Comparison of ENCODE assay signal across 15 cellular contexts in the genomic region with DNA sequence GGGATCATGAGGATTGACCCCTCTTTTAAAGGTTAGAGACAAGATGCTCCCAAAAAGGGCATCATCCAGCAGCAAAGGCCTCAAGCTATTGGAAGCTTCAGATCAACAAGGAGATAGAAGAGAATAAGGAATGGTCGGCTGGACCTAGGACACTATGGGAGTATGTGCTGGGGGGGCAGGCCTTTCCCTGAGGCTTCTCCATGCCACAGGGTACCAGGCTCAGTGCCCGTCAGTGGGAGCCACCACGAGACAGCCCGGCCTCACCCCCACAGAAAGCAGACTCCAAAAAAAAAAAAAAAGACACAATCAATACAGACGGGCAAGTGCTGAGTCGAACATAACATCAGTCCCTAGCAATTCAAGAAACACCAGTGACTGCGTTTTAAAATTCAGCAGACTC.
DNase-seq lines count a peak whose midpoint lies in the region; ATAC-seq and TF ChIP-seq lines count a peak whose summit lies in the region.
"Had no signal": no experiment of that assay in that cellular context is flagged by ENCODE, and none has a peak within 500 bp of the region (broad histone marks: within the 10 kb centered on the region; RNA-seq: fewer than 3 reads in every experiment).

No MANE protein-coding gene starts in this region.

- no peak overlapping the region for H3K27ac Mint-ChIP-seq in activated naive CD4-positive, alpha-beta T cell treated with anti-CD3 and anti-CD28 coated beads for 36 hours
- H3K27ac Mint-ChIP-seq: B cell; CD4-positive, alpha-beta T cell had no signal

- DNase-seq in EL (peak; percentile 12), SJSA1 (ENCODE audit: low read depth in 1 of 2, low spot score in 2 of 2) (no peak), mesenchymal stem cell (no peak), GM20000 (ENCODE audit: low spot score) (no peak)
- DNase-seq in activated naive CD4-positive, alpha-beta T cell treated with anti-CD3 and anti-CD28 coated beads for 36 hours, result no peak
- DNase-seq: C1 segment of cervical spinal cord; Calu3; CD4-positive, alpha-beta T cell; DMS 273 treated with DMSO at 0.1 percent for 48 hours had no signal

- 94% methylated on average over 4 of the region's 7 CpGs for WGBS in mesenchymal stem cell

- no peak overlapping the region for H2BK5ac ChIP-seq in mesenchymal stem cell (ENCODE audit: low read depth, low read length, poor library complexity, severe bottlenecking)

- H3K9me3 Mint-ChIP-seq in activated naive CD4-positive, alpha-beta T cell treated with anti-CD3 and anti-CD28 coated beads for 36 hours, result no peaks in the 10 kb centered on the region
- H3K9me3 Mint-ChIP-seq: CD4-positive, alpha-beta T cell had no signal

- no peak overlapping the region for H2AFZ ChIP-seq in mesenchymal stem cell (ENCODE audit: low read depth, low read length)

- H4K8ac ChIP-seq in mesenchymal stem cell (ENCODE audit: low read length), result no peak overlapping the region

- ATAC-seq in GM21576 (IDR thresholded peaks at IDR 0.05; ENCODE audit: unreplicated experiment), result no peak
- no peak for ATAC-seq in GM21515 (IDR thresholded peaks at IDR 0.05; ENCODE audit: unreplicated experiment)
- ATAC-seq: HCT116 had no signal

- H3K4ac ChIP-seq in mesenchymal stem cell (ENCODE audit: low read depth in 1 of 2, low read length in 2 of 2), result no peak overlapping the region

- H3K23ac ChIP-seq in mesenchymal stem cell (ENCODE audit: low read length in 2 of 2), result no peak overlapping the region

- H3K36me3 ChIP-seq in SJSA1, result no peaks in the 10 kb centered on the region
- H3K36me3 ChIP-seq in mesenchymal stem cell (ENCODE audit: control insufficient read depth in 1 of 2, insufficient read depth in 2 of 2, low read depth in 1 of 2, low read length in 2 of 2), result no peaks in the 10 kb centered on the region
- no peaks in the 10 kb centered on the region for H3K36me3 ChIP-seq in skeletal muscle satellite cell (ENCODE audit: insufficient read depth, low read length)

- CTCF ChIA-PET in activated naive CD4-positive, alpha-beta T cell treated with anti-CD3 and anti-CD28 coated beads for 36 hours (lab: Charles Lee), result interaction anchor here (1.2 kb wide), 1 partner anchor 42 kb away, joined by 3 read pairs; no protein-coding TSS in a partner anchor

- no peaks in the 10 kb centered on the region for H3K9me3 ChIP-seq in SJSA1 (replicated peaks)
- no peaks in the 10 kb centered on the region for H3K9me3 ChIP-seq in mesenchymal stem cell (ENCODE audit: control insufficient read depth, low read length)
- no peaks in the 10 kb centered on the region for H3K9me3 ChIP-seq in skeletal muscle satellite cell (replicated peaks; ENCODE audit: low read length)

- intact Hi-C loops in activated naive CD4-positive, alpha-beta T cell treated with anti-CD3 and anti-CD28 coated beads for 36 hours (cut with micrococcal nuclease), result no loop called here

- H2BK12ac ChIP-seq in mesenchymal stem cell (ENCODE audit: low read length in 2 of 2), result no peak overlapping the region

- H3K4me1 ChIP-seq in SJSA1 (replicated peaks) (peaks cover 42% of the 10 kb centered on the region), mesenchymal stem cell (ENCODE audit: control insufficient read depth, insufficient read depth, low read depth, low read length) (peaks cover 10% of the 10 kb centered on the region), skeletal muscle satellite cell (ENCODE audit: control insufficient read depth, insufficient read depth, low read length) (peaks cover 57% of the 10 kb centered on the region)

- H3K4me2 ChIP-seq in mesenchymal stem cell (ENCODE audit: low read length, poor library complexity, severe bottlenecking), result no peak overlapping the region
- H3K4me2 ChIP-seq in skeletal muscle satellite cell (ENCODE audit: low read length), result no peak overlapping the region

- H3K4me3 ChIP-seq in SJSA1, result no peak overlapping the region
- no peak overlapping the region for H3K4me3 ChIP-seq in mesenchymal stem cell (ENCODE audit: insufficient read depth in 1 of 2, low read depth in 1 of 2, low read length in 2 of 2)
- no peak overlapping the region for H3K4me3 ChIP-seq in skeletal muscle satellite cell (ENCODE audit: low read length)

- H2BK15ac ChIP-seq in mesenchymal stem cell (ENCODE audit: low read depth, poor library complexity, severe bottlenecking), result no peak overlapping the region

- TF ChIP-seq CTCF in GM20000 (IDR thresholded peaks at IDR 0.05; ENCODE audit: extremely low read depth, missing control alignments), result no peak

- H2AK5ac ChIP-seq in mesenchymal stem cell (ENCODE audit: low read length, severe bottlenecking), result no peak overlapping the region

- H3K18ac ChIP-seq in mesenchymal stem cell (ENCODE audit: low read depth in 1 of 2, low read length in 2 of 2), result no peak overlapping the region

- no peak overlapping the region for H3K4me3 Mint-ChIP-seq in activated naive CD4-positive, alpha-beta T cell treated with anti-CD3 and anti-CD28 coated beads for 36 hours
- H3K4me3 Mint-ChIP-seq: B cell; CD4-positive, alpha-beta T cell had no signal

- H3K4me1 Mint-ChIP-seq in activated naive CD4-positive, alpha-beta T cell treated with anti-CD3 and anti-CD28 coated beads for 36 hours (ENCODE audit: low read depth), result peaks cover 5% of the 10 kb centered on the region

- H3K9ac ChIP-seq in mesenchymal stem cell (ENCODE audit: low read length), result peak overlapping the region; percentile 25
- peak overlapping the region; percentile 11 for H3K9ac ChIP-seq in skeletal muscle satellite cell (ENCODE audit: low read depth, low read length)

- H3K14ac ChIP-seq in mesenchymal stem cell (ENCODE audit: low read length in 2 of 2), result no peak overlapping the region

- H2BK120ac ChIP-seq in mesenchymal stem cell (ENCODE audit: low read depth, low read length), result no peak overlapping the region

- H3K79me1 ChIP-seq in mesenchymal stem cell (replicated peaks; ENCODE audit: low read length, poor library complexity, severe bottlenecking), result no peaks in the 10 kb centered on the region

- H3K27me3 ChIP-seq in SJSA1 (replicated peaks), result no peaks in the 10 kb centered on the region
- no peaks in the 10 kb centered on the region for H3K27me3 ChIP-seq in mesenchymal stem cell (ENCODE audit: control insufficient read depth in 1 of 2, insufficient read depth in 1 of 2, low read length in 2 of 2)
- H3K27me3 ChIP-seq in skeletal muscle satellite cell (ENCODE audit: control insufficient read depth, insufficient read depth, low read length), result no peaks in the 10 kb centered on the region

- H3K27ac ChIP-seq in SJSA1 (peak overlapping the region; percentile 69), mesenchymal stem cell (ENCODE audit: low read length, poor library complexity, severe bottlenecking) (no peak overlapping the region)
- H3K27ac ChIP-seq: HL-60 had no signal

- H4K91ac ChIP-seq in mesenchymal stem cell (ENCODE audit: low read length), result no peak overlapping the region

- peaks cover 6% of the 10 kb centered on the region for H3K36me3 Mint-ChIP-seq in activated naive CD4-positive, alpha-beta T cell treated with anti-CD3 and anti-CD28 coated beads for 36 hours (ENCODE audit: low read depth)

- H3K27me3 Mint-ChIP-seq in activated naive CD4-positive, alpha-beta T cell treated with anti-CD3 and anti-CD28 coated beads for 36 hours (ENCODE audit: low read depth), result no peaks in the 10 kb centered on the region
- H3K27me3 Mint-ChIP-seq: B cell; CD4-positive, alpha-beta T cell had no signal
